23 cellular contexts compared by ENCODE assay signal in genomic region chr18:9688036-9688741, GRCh38. TPM values are rescaled to one million over a fixed set of nuclear protein-coding genes. Genes with fewer than 3 reads are reported as not detected.
DNase-seq lines count a peak whose midpoint lies in the region; ATAC-seq, FAIRE-seq and TF ChIP-seq lines count a peak whose summit lies in the region.
"Had no signal": no experiment of that assay in that cellular context is flagged by ENCODE, and none has a peak within 500 bp of the region (broad histone marks: within the 10 kb centered on the region; RNA-seq: fewer than 3 reads in every experiment).

No MANE protein-coding gene starts in this region.

- H3K27me3 ChIP-seq in HepG2 (ENCODE audit: control insufficient read depth in 1 of 2, insufficient read depth in 2 of 2, low read length in 2 of 2) (no peaks in the 10 kb centered on the region), right lobe of liver (no peaks in the 10 kb centered on the region), brain microvascular endothelial cell (replicated peaks) (no peaks in the 10 kb centered on the region)
- H3K27me3 ChIP-seq: BLaER1 treated with 17β-estradiol and CSF1 and Interleukin-3, amounts not matched to agents 10 nM and 100 nM; gastrocnemius medialis; ovary had no signal

- no peak for FAIRE-seq in HepG2 (lab: Jason Lieb, UNC)
- FAIRE-seq: A549 had no signal

- TF ChIP-seq RAD21 in HepG2 (CRISPR knock-in tag; IDR thresholded peaks at IDR 0.05) = no peak

- no peak overlapping the region for H3K9ac ChIP-seq in HepG2 (ENCODE audit: insufficient read depth, low read depth, low read length)
- H3K9ac ChIP-seq: BLaER1 treated with 17β-estradiol and CSF1 and Interleukin-3, amounts not matched to agents 10 nM and 100 nM had no signal

- peaks cover 4% of the 10 kb centered on the region for H3K27me3 Mint-ChIP-seq in progenitor cell of endocrine pancreas
- H3K27me3 Mint-ChIP-seq in Calu3 (ENCODE audit: unreplicated experiment) = no peaks in the 10 kb centered on the region

- no peak for DNase-seq in HepG2 (ENCODE audit: low spot score)
- no peak for DNase-seq in right lobe of liver
- DNase-seq in brain microvascular endothelial cell = peak; percentile 75
- DNase-seq in fibroblast of the aortic adventitia (ENCODE audit: low read depth) = peak; percentile 42
- no peak for DNase-seq in progenitor cell of endocrine pancreas (ENCODE audit: low spot score, unreplicated experiment)
- no peak for DNase-seq in Calu3
- no peak for DNase-seq in NCI-H2029 treated with DMSO at 0.1 percent for 48 hours (lab: John Stamatoyannopoulos, UW)
- no peak for DNase-seq in NCI-H1694 (lab: John Stamatoyannopoulos, UW)
- DNase-seq: anterior cingulate cortex; DMS153; gastrocnemius medialis; KG1; kidney glomerular epithelial cell; naive thymus-derived CD4-positive, alpha-beta T cell; NCI-H1048; NCI-H2081 treated with DMSO at 0.1 percent for 48 hours; NCI-H526; ovary; SHP77 treated with DMSO at 0.1 percent for 48 hours had no signal

- H3K27ac ChIP-seq in HepG2 (ENCODE audit: extremely low read length, insufficient read depth, low read length) (no peak overlapping the region), right lobe of liver (no peak overlapping the region), brain microvascular endothelial cell (no peak overlapping the region)
- H3K27ac ChIP-seq: A549; BLaER1 treated with 17β-estradiol and CSF1 and Interleukin-3, amounts not matched to agents 10 nM and 100 nM; gastrocnemius medialis; ovary had no signal

- TF ChIP-seq EP300 in HepG2 (IDR thresholded peaks at IDR 0.05; ENCODE audit: low read depth in 2 of 2, low read length in 2 of 2) = no peak
- TF ChIP-seq EP300 in HepG2 (CRISPR knock-in tag; IDR thresholded peaks at IDR 0.05; ENCODE audit: borderline replicate concordance) = no peak

- no peaks in the 10 kb centered on the region for H4K20me1 ChIP-seq in HepG2 (ENCODE audit: insufficient read depth, low read length)
- H4K20me1 ChIP-seq: BLaER1 treated with 17β-estradiol and CSF1 and Interleukin-3, amounts not matched to agents 10 nM and 100 nM had no signal

- intact Hi-C loops in HepG2 (cut with micrococcal nuclease; ENCODE audit: unreplicated experiment) = loop anchor here (10.0 kb wide), 1 partner anchor 267 kb away; no protein-coding TSS in a partner anchor
- intact Hi-C loops in right lobe of liver (cut with DNase I) = no loop called here
- intact Hi-C loops in Calu3 (cut with micrococcal nuclease; ENCODE audit: unreplicated experiment) = no loop called here

- CTCF ChIA-PET in HepG2 (lab: Yijun Ruan, JAX; ENCODE audit: low intra/inter-chr PET ratio, low total read pairs) (no interaction called here), Calu3 (lab: Charles Lee) (interaction anchor here (0.6 kb wide), 1 partner anchor 212 kb away, joined by 5 read pairs; no protein-coding TSS in a partner anchor)

- POLR2A ChIA-PET in HepG2 (lab: Yijun Ruan, JAX) = no interaction called here

- no peak overlapping the region for H3K27ac Mint-ChIP-seq in progenitor cell of endocrine pancreas
- no peak overlapping the region for H3K27ac Mint-ChIP-seq in Calu3 (ENCODE audit: unreplicated experiment)
- H3K27ac Mint-ChIP-seq: memory B cell; naive thymus-derived CD4-positive, alpha-beta T cell; stimulated activated naive CD8-positive, alpha-beta T cell treated with anti-CD3 and anti-CD28 coated beads, Interleukin-15, Interleukin-2, amounts not matched to agents 100 ng/mL and 50 ng/mL, for 24 hours had no signal

- H3K9me3 ChIP-seq in HepG2 (ENCODE audit: low read length) (no peaks in the 10 kb centered on the region), right lobe of liver (no peaks in the 10 kb centered on the region)
- H3K9me3 ChIP-seq: A549; BLaER1 treated with 17β-estradiol and CSF1 and Interleukin-3, amounts not matched to agents 10 nM and 100 nM; gastrocnemius medialis; ovary had no signal

- WGBS in HepG2 (ENCODE audit: low lambda C conversion rate) = 50% methylated on average over 16 of the region's 19 CpGs
- WGBS in right lobe of liver (ENCODE audit: insufficient coverage, low coverage, low lambda C conversion rate, missing lambda C conversion rate) = 63% methylated on average over 10 of the region's 19 CpGs

- peaks cover 32% of the 10 kb centered on the region for H3K4me1 ChIP-seq in HepG2 (ENCODE audit: insufficient read depth, low read length)
- no peaks in the 10 kb centered on the region for H3K4me1 ChIP-seq in right lobe of liver

- H3K79me2 ChIP-seq in HepG2 (ENCODE audit: insufficient read depth, low read length) = no peaks in the 10 kb centered on the region

- no peaks in the 10 kb centered on the region for H3K9me3 Mint-ChIP-seq in progenitor cell of endocrine pancreas (ENCODE audit: low read depth)
- H3K9me3 Mint-ChIP-seq in Calu3 (ENCODE audit: low read depth, unreplicated experiment) = no peaks in the 10 kb centered on the region
- H3K9me3 Mint-ChIP-seq: stimulated activated naive CD8-positive, alpha-beta T cell treated with anti-CD3 and anti-CD28 coated beads, Interleukin-15, Interleukin-2, amounts not matched to agents 100 ng/mL and 50 ng/mL, for 24 hours had no signal

- no peak overlapping the region for H3K4me2 ChIP-seq in HepG2 (ENCODE audit: low read depth, low read length)
- H3K4me2 ChIP-seq: A549; BLaER1 treated with 17β-estradiol and CSF1 and Interleukin-3, amounts not matched to agents 10 nM and 100 nM had no signal

- TF ChIP-seq POLR2A in HepG2 (IDR thresholded peaks at IDR 0.05; ENCODE audit: insufficient read depth in 1 of 2, low read depth in 2 of 2, low read length in 2 of 2) = no peak
- no peak for TF ChIP-seq POLR2A in right lobe of liver (IDR thresholded peaks at IDR 0.05)

- H3K4me3 ChIP-seq in HepG2 (replicated peaks in 1 of 3; ENCODE audit: insufficient read depth in 1 of 3, low read depth in 2 of 3, low read length in 3 of 3) = no peak overlapping the region
- no peak overlapping the region for H3K4me3 ChIP-seq in right lobe of liver
- H3K4me3 ChIP-seq in brain microvascular endothelial cell (ENCODE audit: low read depth, low read length) = no peak overlapping the region
- no peak overlapping the region for H3K4me3 ChIP-seq in fibroblast of the aortic adventitia (ENCODE audit: low read depth, low read length)
- H3K4me3 ChIP-seq: A549; BLaER1 treated with 17β-estradiol and CSF1 and Interleukin-3, amounts not matched to agents 10 nM and 100 nM; gastrocnemius medialis; ovary had no signal

- H3K36me3 ChIP-seq in HepG2 (replicated peaks in 1 of 2; ENCODE audit: control insufficient read depth in 1 of 2, insufficient read depth in 2 of 2, low read length in 2 of 2) (no peaks in the 10 kb centered on the region), right lobe of liver (no peaks in the 10 kb centered on the region), brain microvascular endothelial cell (replicated peaks) (no peaks in the 10 kb centered on the region)
- H3K36me3 ChIP-seq: BLaER1 treated with 17β-estradiol and CSF1 and Interleukin-3, amounts not matched to agents 10 nM and 100 nM; gastrocnemius medialis; ovary had no signal

- BruUV-seq in HepG2 (replicated peaks; lab: Mats Ljungman, UMichigan) = no TSS peak
- no TSS peak for BruUV-seq in Calu3 (replicated peaks; lab: Mats Ljungman, UMichigan)

- H3K36me3 Mint-ChIP-seq in progenitor cell of endocrine pancreas (ENCODE audit: insufficient read depth) = no peaks in the 10 kb centered on the region
- no peaks in the 10 kb centered on the region for H3K36me3 Mint-ChIP-seq in Calu3 (ENCODE audit: insufficient read depth, unreplicated experiment)
- H3K36me3 Mint-ChIP-seq: naive thymus-derived CD4-positive, alpha-beta T cell had no signal

- no peaks in the 10 kb centered on the region for H3K4me1 Mint-ChIP-seq in progenitor cell of endocrine pancreas (ENCODE audit: low read depth)
- peaks cover 11% of the 10 kb centered on the region for H3K4me1 Mint-ChIP-seq in Calu3 (ENCODE audit: low read depth, unreplicated experiment)

- no peak for ATAC-seq in HepG2
- ATAC-seq in right lobe of liver = no peak
- ATAC-seq: A549; gastrocnemius medialis; naive thymus-derived CD4-positive, alpha-beta T cell had no signal

- H3K4me3 Mint-ChIP-seq in progenitor cell of endocrine pancreas (ENCODE audit: low read depth) (no peak overlapping the region), Calu3 (ENCODE audit: low read depth, unreplicated experiment) (no peak overlapping the region)
- H3K4me3 Mint-ChIP-seq: memory B cell; naive thymus-derived CD4-positive, alpha-beta T cell; stimulated activated naive CD8-positive, alpha-beta T cell treated with anti-CD3 and anti-CD28 coated beads, Interleukin-15, Interleukin-2, amounts not matched to agents 100 ng/mL and 50 ng/mL, for 24 hours had no signal

- no peak for TF ChIP-seq CTCF in HepG2 (CRISPR knock-in tag; IDR thresholded peaks at IDR 0.05)
- TF ChIP-seq CTCF in right lobe of liver (IDR thresholded peaks at IDR 0.05) = no peak
- no peak for TF ChIP-seq CTCF in brain microvascular endothelial cell (IDR thresholded peaks at IDR 0.05; ENCODE audit: low read depth, low read length, missing control alignments)
- no peak for TF ChIP-seq CTCF in fibroblast of the aortic adventitia (IDR thresholded peaks at IDR 0.05; ENCODE audit: insufficient read depth, low read length)
- TF ChIP-seq CTCF in progenitor cell of endocrine pancreas (IDR thresholded peaks at IDR 0.05; ENCODE audit: unreplicated experiment) = no peak
- TF ChIP-seq CTCF in Calu3 (IDR thresholded peaks at IDR 0.05; ENCODE audit: unreplicated experiment) = no peak

- in situ Hi-C loops in HepG2 (cut with HindIII; ENCODE audit: extremely low pct_ligation_motif_present, low pct_unique_long_range_greater_than_20kb) (no loop called here), brain microvascular endothelial cell (cut with HindIII; ENCODE audit: low pct_ligation_motif_present, low sequenced_read_pairs) (no loop called here)

- H2AFZ ChIP-seq in HepG2 (ENCODE audit: low read length) = no peak overlapping the region

RNA-seq across cellular contexts. Expression of gene RAB31, which starts 19.9 kb away (rescaled TPM):
- total RNA-seq in HepG2 (2016; rRNA removed; fragmentation: Illumina TruSeq; extraction: Trizol) (1.7 and 3.6 TPM in 2 replicates), right lobe of liver (10 to 100 TPM in 1 of 6 experiments, 1 to 10 TPM in 5; 3.0 to 14.3 (median 5.4) TPM), fibroblast of the aortic adventitia (ENCODE audit: low replicate concordance) (68.4 and 90.4 TPM in 2 replicates), progenitor cell of endocrine pancreas (2.9 and 5.2 TPM in 2 replicates), Calu3 (2022) (1.9 and 2.3 TPM in 2 replicates)
- total RNA-seq in HepG2 (2016; cell fraction: cytosol; rRNA removed; fragmentation: Illumina TruSeq; extraction: Trizol; ENCODE audit: low read depth) = 1.4 and 2.6 TPM in 2 replicates
- 2.9 TPM in 2 replicates for total RNA-seq in HepG2 (2016; cell fraction: insoluble cytoplasmic fraction; rRNA removed; fragmentation: Illumina TruSeq; extraction: Trizol)
- total RNA-seq in HepG2 (2016; cell fraction: membrane; rRNA removed; fragmentation: Illumina TruSeq; extraction: Trizol) = 3.1 and 3.4 TPM in 2 replicates
- 1.4 and 2.6 TPM in 2 replicates for total RNA-seq in HepG2 (2016; cell fraction: nucleus; rRNA removed; fragmentation: Illumina TruSeq; extraction: Trizol)
- 0.73 and 1.1 TPM in 2 replicates for polyA plus RNA-seq in HepG2 (2011; rRNA removed)
- polyA plus RNA-seq in HepG2 (2011; cell fraction: cytosol; rRNA removed) = 0.24 and 1.2 TPM in 2 replicates
- 8.7 and 12.9 TPM in 2 replicates for polyA plus RNA-seq in HepG2 (2011; cell fraction: nucleus; rRNA removed)
- polyA plus RNA-seq in HepG2 (2012) = 0.38 and 2.1 TPM in 2 replicates
- 4.4 and 5.7 TPM in 2 replicates for polyA plus RNA-seq in HepG2 (2016; cell fraction: cytosol; fragmentation: Illumina TruSeq; extraction: Trizol; ENCODE audit: low read depth)
- polyA plus RNA-seq in HepG2 (2016; cell fraction: insoluble cytoplasmic fraction; fragmentation: Illumina TruSeq; extraction: Trizol; ENCODE audit: low read depth) = 3.7 TPM in 2 replicates
- polyA plus RNA-seq in HepG2 (2016; cell fraction: membrane; fragmentation: Illumina TruSeq; extraction: Trizol; ENCODE audit: low read depth) = 2.6 and 3.5 TPM in 2 replicates
- 2.9 and 3.0 TPM in 2 replicates for polyA plus RNA-seq in HepG2 (2016; cell fraction: nucleus; fragmentation: Illumina TruSeq; extraction: Trizol; ENCODE audit: insufficient read depth, low read depth)
- 1.9 and 153 TPM in 2 replicates for polyA minus RNA-seq in HepG2 (2011; rRNA and poly(A)+ RNA removed; ENCODE audit: low replicate concordance)
- polyA minus RNA-seq in HepG2 (2011; cell fraction: cytosol; rRNA and poly(A)+ RNA removed) = 2.8 and 4.2 TPM in 2 replicates
- 5.3 and 5.5 TPM in 2 replicates for polyA minus RNA-seq in HepG2 (2011; cell fraction: nucleus; rRNA and poly(A)+ RNA removed)

Comparison
In these comparisons a context has a peak if more than half of its experiments do, and no peak if none do; other contexts are left out.
1. DNase-seq: peak in brain microvascular endothelial cell (single experiment) and fibroblast of the aortic adventitia (single experiment); none in HepG2 (single experiment), right lobe of liver (0 of 3), progenitor cell of endocrine pancreas (single experiment), Calu3 (single experiment), NCI-H2029 treated with DMSO at 0.1 percent for 48 hours (single experiment) and NCI-H1694 (single experiment).